11 cellular contexts compared by ENCODE assay signal in the genomic region with DNA sequence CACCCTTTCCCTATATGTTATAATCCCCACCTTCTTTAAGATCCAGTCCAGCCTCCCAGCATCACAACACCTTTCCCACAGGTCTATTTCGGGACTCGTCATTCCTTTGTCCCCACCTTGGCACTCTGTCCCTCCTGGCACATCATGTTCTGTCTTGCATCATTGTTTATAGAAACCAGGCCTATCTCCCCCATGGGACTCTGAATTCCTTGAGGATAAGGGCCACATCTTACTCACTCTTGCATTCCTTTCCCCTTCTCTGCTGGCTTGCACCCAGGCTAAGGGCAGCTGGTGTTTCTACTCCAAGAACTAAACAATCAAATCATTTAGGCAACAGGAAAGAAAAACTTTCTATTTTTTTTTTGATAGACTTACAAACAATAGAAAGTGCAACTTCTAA.
A peak's percentile ranks its signal among the peaks of the same experiment; 100 is the strongest.
DNase-seq lines count a peak whose midpoint lies in the region; ATAC-seq and FAIRE-seq lines count a peak whose summit lies in the region.
"Had no signal": no experiment of that assay in that cellular context is flagged by ENCODE, and none has a peak within 500 bp of the region (broad histone marks: within the 10 kb centered on the region; RNA-seq: fewer than 3 reads in every experiment).

No MANE protein-coding gene starts in this region.

- DNase-seq in HS-5 (ENCODE audit: low read depth) (peak; percentile 10), dermis blood vessel endothelial cell (peak; percentile 69), left lobe of liver (ENCODE audit: low spot score) (no peak), urothelium cell line (ENCODE audit: low spot score) (peak; percentile 74), NCI-H1436 treated with DMSO at 0.1 percent for 48 hours (lab: John Stamatoyannopoulos, UW) (no peak), posterior cingulate gyrus (no peak)
- DNase-seq: NK-92 treated with Interleukin-12 subunit alpha and Interleukin-12 subunit beta, amount 100 ng/mL, for 24 hours; stimulated activated CD8-positive, alpha-beta memory T cell treated with anti-CD3 and anti-CD28 coated beads, Interleukin-4, amount 100 ng/mL, for 48 hours; T-helper 1 cell had no signal

- no peak for FAIRE-seq in urothelium cell line (lab: Jason Lieb, UNC)

- intact Hi-C loops in posterior cingulate gyrus (cut with DNase I), result no loop called here

- ATAC-seq in left lobe of liver (peak; percentile 30), HG03521 (IDR thresholded peaks at IDR 0.05; ENCODE audit: unreplicated experiment) (no peak)
- ATAC-seq: esophagus mucosa had no signal

Comparison
In these comparisons a context has a peak if more than half of its experiments do, and no peak if none do; other contexts are left out.
1. DNase-seq: peak in HS-5 (single experiment), dermis blood vessel endothelial cell (single experiment) and urothelium cell line (single experiment); none in left lobe of liver (single experiment), NCI-H1436 treated with DMSO at 0.1 percent for 48 hours (single experiment) and posterior cingulate gyrus (0 of 10).